Comparison of ENCODE assay signal across 17 cellular contexts in the genomic region with DNA sequence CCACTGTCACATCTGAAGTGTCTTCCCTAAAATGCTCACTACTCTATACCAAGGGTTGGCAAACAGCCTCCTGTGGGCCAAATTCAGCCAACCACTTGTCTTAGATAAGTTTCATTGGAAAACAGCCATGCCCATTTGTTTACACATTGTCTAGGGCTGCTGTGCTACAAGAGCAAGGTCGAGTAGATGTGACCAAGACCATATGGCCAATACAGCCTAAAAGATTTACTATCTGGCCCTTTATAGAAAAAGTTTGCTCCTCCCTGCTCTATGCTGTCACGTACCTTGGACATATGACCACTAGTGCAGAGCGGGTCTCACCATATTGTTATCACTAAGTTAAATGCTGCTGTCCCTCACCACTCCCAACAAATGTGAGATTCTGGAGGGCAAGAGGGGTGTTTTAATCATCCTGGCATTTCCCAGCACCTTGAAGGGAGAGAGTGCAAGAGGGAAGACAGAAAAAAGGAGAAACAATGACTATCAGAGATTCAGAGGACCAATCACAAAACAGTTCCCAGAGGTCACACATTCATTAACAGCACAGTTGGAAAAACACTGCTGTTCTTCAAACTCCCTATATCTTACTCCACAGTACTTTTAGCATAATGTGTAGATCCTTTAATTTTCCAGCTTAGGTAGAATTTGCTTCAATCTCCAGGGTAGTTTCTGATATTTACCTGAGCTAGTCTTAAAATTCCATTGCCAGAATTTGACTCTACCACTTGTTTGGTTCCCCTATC. TPM values are rescaled to one million over a fixed set of nuclear protein-coding genes. Genes with fewer than 3 reads are reported as not detected.
DNase-seq lines count a peak whose midpoint lies in the region; ATAC-seq and TF ChIP-seq lines count a peak whose summit lies in the region.
"Had no signal": no experiment of that assay in that cellular context is flagged by ENCODE, and none has a peak within 500 bp of the region (broad histone marks: within the 10 kb centered on the region; RNA-seq: fewer than 3 reads in every experiment).

No MANE protein-coding gene starts in this region.

- H3K4me3 Mint-ChIP-seq in activated CD4-positive, alpha-beta T cell treated with anti-CD3 and anti-CD28 coated beads for 36 hours, result no peak overlapping the region

- no peaks in the 10 kb centered on the region for H4K20me1 ChIP-seq in OCI-LY7 (ENCODE audit: insufficient read depth, low read length)

- TF ChIP-seq CTCF in OCI-LY7 (conservative IDR thresholded peaks at IDR 0.05; ENCODE audit: low read length), result no peak
- no peak for TF ChIP-seq CTCF in cardiac muscle cell (IDR thresholded peaks at IDR 0.05; ENCODE audit: low read depth, low read length)
- TF ChIP-seq CTCF in brain microvascular endothelial cell (IDR thresholded peaks at IDR 0.05; ENCODE audit: low read depth, low read length, missing control alignments), result no peak

- in situ Hi-C loops in brain microvascular endothelial cell (cut with HindIII; ENCODE audit: low pct_ligation_motif_present, low sequenced_read_pairs), result no loop called here

- ATAC-seq in activated CD4-positive, alpha-beta T cell treated with anti-CD3 and anti-CD28 coated beads for 36 hours, result no peak
- no peak for ATAC-seq in GM21515 (IDR thresholded peaks at IDR 0.05; ENCODE audit: unreplicated experiment)

- H2AFZ ChIP-seq in OCI-LY7 (ENCODE audit: low read length), result no peak overlapping the region

- H3K27me3 ChIP-seq in cardiac muscle cell (no peaks in the 10 kb centered on the region), rectal smooth muscle tissue (ENCODE audit: control insufficient read depth, insufficient read depth, low read length) (no peaks in the 10 kb centered on the region), brain microvascular endothelial cell (replicated peaks) (no peaks in the 10 kb centered on the region)

- BruUV-seq in OCI-LY7 (replicated peaks; lab: Mats Ljungman, UMichigan), result TSS peak; percentile 63

- no peak overlapping the region for H3K27ac ChIP-seq in OCI-LY7 (ENCODE audit: low read depth, low read length, poor library complexity, severe bottlenecking)
- peak overlapping the region; percentile 75 for H3K27ac ChIP-seq in cardiac muscle cell
- H3K27ac ChIP-seq in rectal smooth muscle tissue (ENCODE audit: low read depth, low read length), result peak overlapping the region; percentile 3
- H3K27ac ChIP-seq in brain microvascular endothelial cell, result no peak overlapping the region

- H3K27ac Mint-ChIP-seq in activated CD4-positive, alpha-beta T cell treated with anti-CD3 and anti-CD28 coated beads for 36 hours, result peak overlapping the region; percentile 26

- H3K9ac ChIP-seq in rectal smooth muscle tissue (ENCODE audit: low read length), result no peak overlapping the region

- DNase-seq in activated CD4-positive, alpha-beta T cell treated with anti-CD3 and anti-CD28 coated beads for 36 hours, result no peak
- no peak for DNase-seq in activated CD4-positive, alpha-beta T cell treated with anti-CD3 and anti-CD28 coated beads for 4 hours
- no peak for DNase-seq in OCI-LY7 (ENCODE audit: low spot score)
- DNase-seq in cardiac muscle cell (ENCODE audit: low read depth in 1 of 2, low spot score in 1 of 2), result no peak
- DNase-seq in stimulated activated CD4-positive, alpha-beta T cell treated with anti-CD3 and anti-CD28 coated beads, Interleukin-2, amount 100 ng/mL, for 24 hours, result no peak
- no peak for DNase-seq in brain microvascular endothelial cell
- DNase-seq: ACHN; activated CD4-positive, alpha-beta T cell treated with anti-CD3 and anti-CD28 coated beads, Interleukin-2, amount 50 U/mL, for 48 hours; activated naive CD4-positive, alpha-beta T cell treated with Interleukin-2 at 50 U/mL for 16 hours; cortex of kidney; DND-41; NCI-H2081; trophoblast cell had no signal

- H3K4me3 ChIP-seq in OCI-LY7 (ENCODE audit: low read depth, low read length, poor library complexity, severe bottlenecking) (no peak overlapping the region), cardiac muscle cell (no peak overlapping the region), rectal smooth muscle tissue (ENCODE audit: low read length) (no peak overlapping the region), brain microvascular endothelial cell (ENCODE audit: low read depth, low read length) (no peak overlapping the region)
- H3K4me3 ChIP-seq: HAP-1 had no signal

- H3K36me3 Mint-ChIP-seq in activated CD4-positive, alpha-beta T cell treated with anti-CD3 and anti-CD28 coated beads for 36 hours (ENCODE audit: low read depth), result peaks cover 41% of the 10 kb centered on the region

- H3K4me1 ChIP-seq in OCI-LY7 (ENCODE audit: insufficient read depth, low read length, poor library complexity, severe bottlenecking) (no peaks in the 10 kb centered on the region), cardiac muscle cell (ENCODE audit: low read depth) (no peaks in the 10 kb centered on the region), rectal smooth muscle tissue (ENCODE audit: control insufficient read depth, insufficient read depth, low read length) (peaks cover 5% of the 10 kb centered on the region)
- H3K4me1 ChIP-seq: HAP-1 had no signal

- peaks cover 8% of the 10 kb centered on the region for H3K4me1 Mint-ChIP-seq in activated CD4-positive, alpha-beta T cell treated with anti-CD3 and anti-CD28 coated beads for 36 hours

- H3K4me2 ChIP-seq in OCI-LY7 (ENCODE audit: low read length), result no peak overlapping the region

- peaks cover 64% of the 10 kb centered on the region; the same call in 1 of the 2 replicates for H3K79me2 ChIP-seq in OCI-LY7 (ENCODE audit: insufficient read depth, low read depth, low read length)

- intact Hi-C loops in activated CD4-positive, alpha-beta T cell treated with anti-CD3 and anti-CD28 coated beads for 36 hours (cut with DNase I, micrococcal nuclease), result no loop called here
- intact Hi-C loops in OCI-LY7 (cut with micrococcal nuclease; ENCODE audit: unreplicated experiment), result no loop called here

- H3K9me2 ChIP-seq in OCI-LY7 (ENCODE audit: insufficient read depth, low read length), result no peaks in the 10 kb centered on the region

- CTCF ChIA-PET in activated CD4-positive, alpha-beta T cell treated with anti-CD3 and anti-CD28 coated beads for 36 hours (lab: Charles Lee), result interaction anchor here (0.6 kb wide), 1 partner anchor 312 kb away, joined by 3 read pairs; no protein-coding TSS in a partner anchor
- CTCF ChIA-PET in OCI-LY7 (lab: Charles Lee; ENCODE audit: unreplicated experiment), result no interaction called here

- POLR2A ChIA-PET in activated CD4-positive, alpha-beta T cell treated with anti-CD3 and anti-CD28 coated beads for 36 hours (lab: Charles Lee), result interaction anchor here (0.6 to 0.7 kb wide), 2 partner anchors 813 to 1008 kb away, joined by 3 to 4 read pairs; no protein-coding TSS in a partner anchor
- POLR2A ChIA-PET in OCI-LY7 (lab: Charles Lee), result no interaction called here

- no peaks in the 10 kb centered on the region for H3K27me3 Mint-ChIP-seq in activated CD4-positive, alpha-beta T cell treated with anti-CD3 and anti-CD28 coated beads for 36 hours

- H3K36me3 ChIP-seq in OCI-LY7 (ENCODE audit: insufficient read depth, low read length) (peaks cover 95% of the 10 kb centered on the region), cardiac muscle cell (peaks cover 21% of the 10 kb centered on the region), rectal smooth muscle tissue (ENCODE audit: control insufficient read depth, insufficient read depth, low read length) (peaks cover 6% of the 10 kb centered on the region), brain microvascular endothelial cell (replicated peaks) (peaks cover 52% of the 10 kb centered on the region)

- no peaks in the 10 kb centered on the region for H3K9me3 Mint-ChIP-seq in activated CD4-positive, alpha-beta T cell treated with anti-CD3 and anti-CD28 coated beads for 36 hours (ENCODE audit: low read depth)

- H3K9me3 ChIP-seq in OCI-LY7 (ENCODE audit: low read length) (no peaks in the 10 kb centered on the region), cardiac muscle cell (ENCODE audit: low read depth) (no peaks in the 10 kb centered on the region)
- H3K9me3 ChIP-seq: HAP-1 had no signal

RNA-seq across cellular contexts. Expression of gene LSM12, which starts 13.2 kb away (rescaled TPM):
- total RNA-seq in activated CD4-positive, alpha-beta T cell treated with anti-CD3 and anti-CD28 coated beads for 36 hours, result 100 to 1,000 TPM in 1 of 2 experiments, 10 to 100 TPM in 1; 93.1 to 102 TPM
- 26.6 and 35.4 TPM in 2 replicates for total RNA-seq in OCI-LY7 (2014; rRNA removed; shearing (Covaris generic))
- total RNA-seq in OCI-LY7 (2022) (67.9 and 68.0 TPM in 2 replicates), cardiac muscle cell (31.0 and 45.3 TPM in 2 replicates)
- polyA plus RNA-seq in cardiac muscle cell, result 46.5 and 60.7 TPM in 2 replicates

RNA-seq across cellular contexts. Expression of gene G6PC3, which starts 17.2 kb away (rescaled TPM):
- 10 to 100 TPM; 21.3 to 22.0 TPM for total RNA-seq in activated CD4-positive, alpha-beta T cell treated with anti-CD3 and anti-CD28 coated beads for 36 hours
- total RNA-seq in OCI-LY7 (2014; rRNA removed; shearing (Covaris generic)), result 10.7 and 20.6 TPM in 2 replicates
- total RNA-seq in OCI-LY7 (2022) (41.4 and 46.1 TPM in 2 replicates), cardiac muscle cell (93.1 and 95.3 TPM in 2 replicates)
- 162 and 234 TPM in 2 replicates for polyA plus RNA-seq in cardiac muscle cell

RNA-seq across cellular contexts. Expression of gene TMEM101, which starts 38.5 kb away (rescaled TPM):
- 10 to 100 TPM; 17.6 to 22.7 TPM for total RNA-seq in activated CD4-positive, alpha-beta T cell treated with anti-CD3 and anti-CD28 coated beads for 36 hours
- 27.2 and 41.9 TPM in 2 replicates for total RNA-seq in OCI-LY7 (2014; rRNA removed; shearing (Covaris generic))
- total RNA-seq in OCI-LY7 (2022) (22.5 and 26.5 TPM in 2 replicates), cardiac muscle cell (37.5 and 65.8 TPM in 2 replicates)
- 22.5 and 40.6 TPM in 2 replicates for polyA plus RNA-seq in cardiac muscle cell

RNA-seq across cellular contexts. Expression of gene NAGS, which starts 48.9 kb away (rescaled TPM):
- 1 to 10 TPM; 1.3 to 1.5 TPM for total RNA-seq in activated CD4-positive, alpha-beta T cell treated with anti-CD3 and anti-CD28 coated beads for 36 hours
- total RNA-seq in OCI-LY7 (2014; rRNA removed; shearing (Covaris generic)), result 0.32 and 0.54 TPM in 2 replicates
- 0.61 and 1.5 TPM in 2 replicates for total RNA-seq in OCI-LY7 (2022)
- total RNA-seq in cardiac muscle cell, result 4.2 and 6.1 TPM in 2 replicates
- 5.1 and 8.5 TPM in 2 replicates for polyA plus RNA-seq in cardiac muscle cell
- polyA plus RNA-seq: neural cell had no signal

Comparison
In these comparisons a context has a peak if more than half of its experiments do, and no peak if none do; other contexts are left out.
1. H3K27ac ChIP-seq: peak in cardiac muscle cell (single experiment) and rectal smooth muscle tissue (single experiment); none in OCI-LY7 (single experiment) and brain microvascular endothelial cell (single experiment).